28 cellular contexts compared by ENCODE assay signal in genomic region chr11:36878747-36879146, GRCh38.
"Had no signal": no experiment of that assay in that cellular context is flagged by ENCODE, and none has a peak within 500 bp of the region (broad histone marks: within the 10 kb centered on the region; RNA-seq: fewer than 3 reads in every experiment).

No MANE protein-coding gene starts in this region.

- H3K4me3 Mint-ChIP-seq: natural killer cell; nephron; neural progenitor cell; stimulated activated effector memory CD8-positive, alpha-beta T cell treated with anti-CD3 and anti-CD28 coated beads, Interleukin-12 subunit alpha, Interleukin-12 subunit beta, amount 100 ng/mL, for 72 hours; stimulated activated naive B cell treated with anti-CD40 and anti-IgM and Interleukin-4, amounts not matched to agents 10 μg/mL and 1 μg/mL and 100 μg/mL, for 72 hours; stimulated activated naive CD8-positive, alpha-beta T cell treated with anti-CD3 and anti-CD28 coated beads, Interleukin-15, Interleukin-2, amounts not matched to agents 100 ng/mL and 50 ng/mL, for 24 hours had no signal

- H3K36me3 Mint-ChIP-seq: natural killer cell; neural progenitor cell; stimulated activated effector memory CD8-positive, alpha-beta T cell treated with anti-CD3 and anti-CD28 coated beads, Interleukin-12 subunit alpha, Interleukin-12 subunit beta, amount 100 ng/mL, for 72 hours; stimulated activated naive B cell treated with anti-CD40 and anti-IgM and Interleukin-4, amounts not matched to agents 10 μg/mL and 1 μg/mL and 100 μg/mL, for 72 hours had no signal

- H3K9me3 Mint-ChIP-seq: neural progenitor cell; stimulated activated effector memory CD8-positive, alpha-beta T cell treated with anti-CD3 and anti-CD28 coated beads, Interleukin-12 subunit alpha, Interleukin-12 subunit beta, amount 100 ng/mL, for 72 hours; stimulated activated naive CD8-positive, alpha-beta T cell treated with anti-CD3 and anti-CD28 coated beads, Interleukin-15, Interleukin-2, amounts not matched to agents 100 ng/mL and 50 ng/mL, for 24 hours had no signal

- H3K27ac ChIP-seq: neural progenitor cell, ovary, parathyroid adenoma, psoas muscle, right lobe of liver, sigmoid colon, stomach, thoracic aorta, thyroid gland, tibial nerve, upper lobe of left lung, uterus had no signal

- H3K9me3 ChIP-seq: ovary, psoas muscle, right lobe of liver, sigmoid colon, stomach, thoracic aorta, thyroid gland, tibial nerve, upper lobe of left lung, uterus had no signal

- H3K36me3 ChIP-seq: neural progenitor cell, ovary, right lobe of liver, sigmoid colon, stomach, thoracic aorta, thyroid gland, tibial nerve, upper lobe of left lung, uterus had no signal

- H3K27me3 ChIP-seq: neural progenitor cell, ovary, right lobe of liver, sigmoid colon, stomach, thyroid gland, tibial nerve, upper lobe of left lung, uterus had no signal

- H3K4me1 Mint-ChIP-seq: natural killer cell; neural progenitor cell; stimulated activated effector memory CD8-positive, alpha-beta T cell treated with anti-CD3 and anti-CD28 coated beads, Interleukin-12 subunit alpha, Interleukin-12 subunit beta, amount 100 ng/mL, for 72 hours; stimulated activated naive B cell treated with anti-CD40 and anti-IgM and Interleukin-4, amounts not matched to agents 10 μg/mL and 1 μg/mL and 100 μg/mL, for 72 hours had no signal

- DNase-seq: natural killer cell; occipital lobe; ovary; posterior cingulate gyrus; psoas muscle; right cardiac atrium; right lobe of liver; sigmoid colon; small intestine; stimulated activated CD4-positive, alpha-beta T cell treated with anti-CD3 and anti-CD28 coated beads, Interleukin-15, amount 100 ng/mL, for 24 hours; stimulated activated CD4-positive, alpha-beta T cell treated with anti-CD3 and anti-CD28 coated beads, Interleukin-2, amount 100 ng/mL, for 24 hours; stimulated activated CD4-positive, alpha-beta T cell treated with anti-CD3 and anti-CD28 coated beads, Interleukin-2, amount 100 ng/mL, for 48 hours; stimulated activated CD4-positive, alpha-beta T cell treated with anti-CD3 and anti-CD28 coated beads, Interleukin-4, amount 100 ng/mL, for 24 hours; stimulated activated naive B cell treated with anti-CD40 and anti-IgM and Interleukin-4, amounts not matched to agents 10 μg/mL and 1 μg/mL and 100 μg/mL, for 72 hours; stimulated activated naive CD4-positive, alpha-beta T cell treated with Interleukin-2 at 50 U/mL for 16 hours; stomach; thyroid gland; trophoblast cell; uterus had no signal

- H3K27me3 Mint-ChIP-seq: progenitor cell of endocrine pancreas; stimulated activated naive B cell treated with anti-CD40 and anti-IgM and Interleukin-4, amounts not matched to agents 10 μg/mL and 1 μg/mL and 100 μg/mL, for 72 hours had no signal

- H3K4me3 ChIP-seq: neural progenitor cell, ovary, psoas muscle, right lobe of liver, sigmoid colon, stomach, thoracic aorta, thyroid gland, tibial nerve, upper lobe of left lung, uterus had no signal

- H3K4me1 ChIP-seq: neural progenitor cell, parathyroid adenoma, psoas muscle, right lobe of liver, sigmoid colon, stomach, thyroid gland, tibial nerve, upper lobe of left lung, uterus had no signal

- H3K27ac Mint-ChIP-seq: natural killer cell; nephron; neural progenitor cell; progenitor cell of endocrine pancreas; stimulated activated effector memory CD8-positive, alpha-beta T cell treated with anti-CD3 and anti-CD28 coated beads, Interleukin-12 subunit alpha, Interleukin-12 subunit beta, amount 100 ng/mL, for 72 hours; stimulated activated naive B cell treated with anti-CD40 and anti-IgM and Interleukin-4, amounts not matched to agents 10 μg/mL and 1 μg/mL and 100 μg/mL, for 72 hours; stimulated activated naive CD8-positive, alpha-beta T cell treated with anti-CD3 and anti-CD28 coated beads, Interleukin-15, Interleukin-2, amounts not matched to agents 100 ng/mL and 50 ng/mL, for 24 hours had no signal

- ATAC-seq: natural killer cell; psoas muscle; right cardiac atrium; right lobe of liver; stimulated activated effector memory CD8-positive, alpha-beta T cell treated with anti-CD3 and anti-CD28 coated beads, Interleukin-12 subunit alpha, Interleukin-12 subunit beta, amount 100 ng/mL, for 72 hours; stimulated activated naive B cell treated with anti-CD40 and anti-IgM and Interleukin-4, amounts not matched to agents 10 μg/mL and 1 μg/mL and 100 μg/mL, for 72 hours had no signal
